Comparison of ENCODE assay signal across 23 cellular contexts in genomic region chr13:26019241-26019640, GRCh38. TPM values are rescaled to one million over a fixed set of nuclear protein-coding genes. Genes with fewer than 3 reads are reported as not detected.
A peak's percentile ranks its signal among the peaks of the same experiment; 100 is the strongest.
DNase-seq lines count a peak whose midpoint lies in the region; ATAC-seq and TF ChIP-seq lines count a peak whose summit lies in the region.
"Had no signal": no experiment of that assay in that cellular context is flagged by ENCODE, and none has a peak within 500 bp of the region (broad histone marks: within the 10 kb centered on the region; RNA-seq: fewer than 3 reads in every experiment).

No MANE protein-coding gene starts in this region.

- no peak overlapping the region for H3K4me3 ChIP-seq in skeletal muscle satellite cell (ENCODE audit: low read length)
- H3K4me3 ChIP-seq: body of pancreas, Peyer's patch, right atrium auricular region had no signal

- H3K27ac Mint-ChIP-seq in activated T-helper 2 cell treated with anti-CD3 and anti-CD28 coated beads, Interferon-gamma antibody, Interleukin-2, Interleukin-4, amounts not matched to agents 10 μg/mL and 5 μg/mL and 100 μg/mL, durations not matched to agents 14 hours and 24 hours and 36 hours: no peak overlapping the region
- H3K27ac Mint-ChIP-seq in natural killer cell: no peak overlapping the region
- H3K27ac Mint-ChIP-seq: memory B cell, T-cell had no signal

- H3K4me1 Mint-ChIP-seq in activated T-helper 2 cell treated with anti-CD3 and anti-CD28 coated beads, Interferon-gamma antibody, Interleukin-2, Interleukin-4, amounts not matched to agents 10 μg/mL and 5 μg/mL and 100 μg/mL, durations not matched to agents 14 hours and 24 hours and 36 hours (ENCODE audit: low read depth): peaks cover 2% of the 10 kb centered on the region
- peaks cover 0 to 7% of the 10 kb centered on the region in 2 donors for H3K4me1 Mint-ChIP-seq in natural killer cell
- H3K4me1 Mint-ChIP-seq: memory B cell had no signal

- no peaks in the 10 kb centered on the region for H3K36me3 Mint-ChIP-seq in activated T-helper 2 cell treated with anti-CD3 and anti-CD28 coated beads, Interferon-gamma antibody, Interleukin-2, Interleukin-4, amounts not matched to agents 10 μg/mL and 5 μg/mL and 100 μg/mL, durations not matched to agents 14 hours and 24 hours and 36 hours (ENCODE audit: low read depth)
- H3K36me3 Mint-ChIP-seq in natural killer cell: no peaks in the 10 kb centered on the region
- H3K36me3 Mint-ChIP-seq: memory B cell, type B pancreatic cell had no signal

- peak; percentile 12 for DNase-seq in Daoy (ENCODE audit: low read depth)
- peak; percentile 29 for DNase-seq in NCI-H1694 treated with DMSO at 0.1 percent for 48 hours (lab: John Stamatoyannopoulos, UW)
- DNase-seq in kidney glomerular epithelial cell (lab: John Stamatoyannopoulos, UW): peak; percentile 52
- no peak for DNase-seq in activated T-helper 2 cell treated with anti-CD3 and anti-CD28 coated beads, Interferon-gamma antibody, Interleukin-2, Interleukin-4, amounts not matched to agents 10 μg/mL and 5 μg/mL and 100 μg/mL, durations not matched to agents 14 hours and 24 hours and 36 hours (ENCODE audit: low spot score)
- no peak for DNase-seq in natural killer cell
- DNase-seq in NCI-H2029 treated with DMSO at 0.1 percent for 48 hours (lab: John Stamatoyannopoulos, UW): no peak
- DNase-seq: activated gamma-delta T cell; AML-193; body of pancreas; DMS79; effector CD4-positive, alpha-beta T cell; left colon; NCI-H1105 treated with DMSO at 0.1 percent for 48 hours; NCI-H524 treated with DMSO at 0.1 percent for 48 hours; Peyer's patch; T-cell had no signal

- no peak for TF ChIP-seq CTCF in natural killer cell (IDR thresholded peaks at IDR 0.05)

- no peaks in the 10 kb centered on the region for H3K27me3 ChIP-seq in skeletal muscle satellite cell (ENCODE audit: control insufficient read depth, insufficient read depth, low read length)
- H3K27me3 ChIP-seq: body of pancreas, foreskin keratinocyte, Peyer's patch, right atrium auricular region had no signal

- no peaks in the 10 kb centered on the region for H3K9me3 Mint-ChIP-seq in activated T-helper 2 cell treated with anti-CD3 and anti-CD28 coated beads, Interferon-gamma antibody, Interleukin-2, Interleukin-4, amounts not matched to agents 10 μg/mL and 5 μg/mL and 100 μg/mL, durations not matched to agents 14 hours and 24 hours and 36 hours
- H3K9me3 Mint-ChIP-seq in natural killer cell: no peaks in the 10 kb centered on the region
- H3K9me3 Mint-ChIP-seq: memory B cell had no signal

- intact Hi-C loops in activated T-helper 2 cell treated with anti-CD3 and anti-CD28 coated beads, Interferon-gamma antibody, Interleukin-2, Interleukin-4, amounts not matched to agents 10 μg/mL and 5 μg/mL and 100 μg/mL, durations not matched to agents 14 hours and 24 hours and 36 hours (cut with micrococcal nuclease): no loop called here
- intact Hi-C loops in natural killer cell (cut with micrococcal nuclease): no loop called here

- no peak overlapping the region for H3K4me3 Mint-ChIP-seq in activated T-helper 2 cell treated with anti-CD3 and anti-CD28 coated beads, Interferon-gamma antibody, Interleukin-2, Interleukin-4, amounts not matched to agents 10 μg/mL and 5 μg/mL and 100 μg/mL, durations not matched to agents 14 hours and 24 hours and 36 hours (ENCODE audit: low read depth)
- H3K4me3 Mint-ChIP-seq in natural killer cell: no peak overlapping the region
- H3K4me3 Mint-ChIP-seq: memory B cell, T-cell, type B pancreatic cell had no signal

- no peaks in the 10 kb centered on the region for H3K36me3 ChIP-seq in skeletal muscle satellite cell (ENCODE audit: insufficient read depth, low read length)
- H3K36me3 ChIP-seq: Peyer's patch, right atrium auricular region had no signal

- no peak for ATAC-seq in natural killer cell
- ATAC-seq: activated CD4-positive, CD25-positive, alpha-beta regulatory T cell treated with anti-CD3 and anti-CD28 coated beads, Interleukin-2, amount 50 U/mL, for 24 hours; esophagus mucosa; foreskin keratinocyte; left colon; T-cell had no signal

- peak overlapping the region; percentile 26 for H3K4me2 ChIP-seq in skeletal muscle satellite cell (ENCODE audit: low read length)

- H3K27me3 Mint-ChIP-seq in activated T-helper 2 cell treated with anti-CD3 and anti-CD28 coated beads, Interferon-gamma antibody, Interleukin-2, Interleukin-4, amounts not matched to agents 10 μg/mL and 5 μg/mL and 100 μg/mL, durations not matched to agents 14 hours and 24 hours and 36 hours (ENCODE audit: low read depth): peaks cover 4% of the 10 kb centered on the region
- peaks cover 5 to 27% of the 10 kb centered on the region in 2 donors for H3K27me3 Mint-ChIP-seq in natural killer cell (ENCODE audit: low read depth in 2 of 2)
- H3K27me3 Mint-ChIP-seq: T-cell, type B pancreatic cell had no signal

- peak overlapping the region; percentile 66 for H3K9ac ChIP-seq in skeletal muscle satellite cell (ENCODE audit: low read depth, low read length)

- H3K9me3 ChIP-seq in skeletal muscle satellite cell (replicated peaks; ENCODE audit: low read length): no peaks in the 10 kb centered on the region
- H3K9me3 ChIP-seq: body of pancreas, Peyer's patch, right atrium auricular region had no signal

- H3K4me1 ChIP-seq in skeletal muscle satellite cell (ENCODE audit: control insufficient read depth, insufficient read depth, low read length): peaks cover 60% of the 10 kb centered on the region
- H3K4me1 ChIP-seq: Peyer's patch had no signal

RNA-seq across cellular contexts. Expression of gene SHISA2, which starts 32.6 kb away (rescaled TPM):
- 100 and 138 TPM in 2 replicates for total RNA-seq in Daoy (2014; rRNA removed; shearing (Covaris generic))
- total RNA-seq in skeletal muscle satellite cell (2012; rRNA removed): 0.51 and 8.7 TPM in 2 replicates
- 0.07 and 0.14 TPM in 2 replicates for total RNA-seq in activated T-helper 2 cell treated with anti-CD3 and anti-CD28 coated beads, Interferon-gamma antibody, Interleukin-2, Interleukin-4, amounts not matched to agents 10 μg/mL and 5 μg/mL and 100 μg/mL, durations not matched to agents 14 hours and 24 hours and 36 hours
- under 1 TPM in 1 of 3 donors, not detected in 2; 0.11 TPM for total RNA-seq in natural killer cell
- total RNA-seq: right atrium auricular region had no signal

Comparison
In these comparisons a context has a peak if more than half of its experiments do, and no peak if none do; other contexts are left out.
1. DNase-seq: peak in Daoy (single experiment), NCI-H1694 treated with DMSO at 0.1 percent for 48 hours (single experiment) and kidney glomerular epithelial cell (single experiment); none in activated T-helper 2 cell treated with anti-CD3 and anti-CD28 coated beads, Interferon-gamma antibody, Interleukin-2, Interleukin-4, amounts not matched to agents 10 μg/mL and 5 μg/mL and 100 μg/mL, durations not matched to agents 14 hours and 24 hours and 36 hours (single experiment), natural killer cell (single experiment) and NCI-H2029 treated with DMSO at 0.1 percent for 48 hours (single experiment).
2. RNA of gene SHISA2, which starts 32.6 kb away (total RNA-seq): 100 to 138 TPM in Daoy; 0.11 TPM in natural killer cell and 0.07 to 0.14 TPM in activated T-helper 2 cell treated with anti-CD3 and anti-CD28 coated beads, Interferon-gamma antibody, Interleukin-2, Interleukin-4, amounts not matched to agents 10 μg/mL and 5 μg/mL and 100 μg/mL, durations not matched to agents 14 hours and 24 hours and 36 hours; every median in the first group is over 10 times any median in the second.